ENCODE assay signal across 20 cellular contexts in genomic region chr3:43268636-43269035, GRCh38. TPM values are rescaled to one million over a fixed set of nuclear protein-coding genes. Genes with fewer than 3 reads are reported as not detected.
A peak's percentile ranks its signal among the peaks of the same experiment; 100 is the strongest.
DNase-seq lines count a peak whose midpoint lies in the region; ATAC-seq and TF ChIP-seq lines count a peak whose summit lies in the region.
"Had no signal": no experiment of that assay in that cellular context is flagged by ENCODE, and none has a peak within 500 bp of the region (broad histone marks: within the 10 kb centered on the region; RNA-seq: fewer than 3 reads in every experiment).

No MANE protein-coding gene starts in this region.

- no peaks in the 10 kb centered on the region for H3K27me3 ChIP-seq in RWPE2 (ENCODE audit: insufficient read depth, poor library complexity, severe bottlenecking)

- H3K36me3 Mint-ChIP-seq in activated CD8-positive, alpha-beta T cell treated with anti-CD3 and anti-CD28 coated beads for 36 hours (ENCODE audit: low read depth): no peaks in the 10 kb centered on the region
- no peaks in the 10 kb centered on the region for H3K36me3 Mint-ChIP-seq in activated CD8-positive, alpha-beta T cell treated with anti-CD3 and anti-CD28 coated beads, Interleukin-2, amount 10 ng/mL, durations not matched to agents 7 days and 5 days (ENCODE audit: low read depth)

- H3K27ac ChIP-seq in RWPE2 (ENCODE audit: poor library complexity, severe bottlenecking): no peak overlapping the region
- H3K27ac ChIP-seq: HL-60, RWPE1 had no signal

- no peaks in the 10 kb centered on the region for H3K9me3 ChIP-seq in RWPE2 (ENCODE audit: severe bottlenecking)

- peak; percentile 58 for ATAC-seq in activated CD8-positive, alpha-beta T cell treated with anti-CD3 and anti-CD28 coated beads for 36 hours
- no peak for ATAC-seq in activated CD8-positive, alpha-beta T cell treated with anti-CD3 and anti-CD28 coated beads, Interleukin-2, amount 10 ng/mL, durations not matched to agents 7 days and 5 days
- ATAC-seq in RWPE2 (ENCODE audit: low read depth) (peak; percentile 69), HG02852 (IDR thresholded peaks at IDR 0.05; ENCODE audit: unreplicated experiment) (no peak)
- ATAC-seq: HepG2, SK-N-SH treated with all-trans-retinoic acid at 6 μM for 48 hours had no signal

- H3K9me3 Mint-ChIP-seq in activated CD8-positive, alpha-beta T cell treated with anti-CD3 and anti-CD28 coated beads for 36 hours: no peaks in the 10 kb centered on the region
- no peaks in the 10 kb centered on the region for H3K9me3 Mint-ChIP-seq in activated CD8-positive, alpha-beta T cell treated with anti-CD3 and anti-CD28 coated beads, Interleukin-2, amount 10 ng/mL, durations not matched to agents 7 days and 5 days (ENCODE audit: insufficient read depth)
- H3K9me3 Mint-ChIP-seq: H9 had no signal

- H3K4me1 ChIP-seq in RWPE2 (ENCODE audit: insufficient read depth, poor library complexity, severe bottlenecking): no peaks in the 10 kb centered on the region

- H3K4me3 Mint-ChIP-seq in activated CD8-positive, alpha-beta T cell treated with anti-CD3 and anti-CD28 coated beads for 36 hours: no peak overlapping the region
- H3K4me3 Mint-ChIP-seq in activated CD8-positive, alpha-beta T cell treated with anti-CD3 and anti-CD28 coated beads, Interleukin-2, amount 10 ng/mL, durations not matched to agents 7 days and 5 days: no peak overlapping the region
- H3K4me3 Mint-ChIP-seq: B cell, H9 had no signal

- DNase-seq in activated CD8-positive, alpha-beta T cell treated with anti-CD3 and anti-CD28 coated beads for 36 hours: peak; percentile 28
- DNase-seq in activated CD8-positive, alpha-beta T cell treated with anti-CD3 and anti-CD28 coated beads, Interleukin-2, amount 10 ng/mL, durations not matched to agents 7 days and 5 days: no peak
- DNase-seq in ELR (ENCODE audit: low read depth) (peak; percentile 33), RWPE2 (ENCODE audit: low spot score) (no peak), fibroblast of the aortic adventitia (ENCODE audit: low read depth) (peak; percentile 25), SW480 (ENCODE audit: low spot score) (no peak)
- DNase-seq: DMS79 treated with DMSO at 0.1 percent for 48 hours, H9, KBM-7, NCI-H1092, NCI-H1436 treated with DMSO at 0.1 percent for 48 hours, NCI-H2029, NCI-H2227 treated with DMSO at 0.1 percent for 48 hours, NCI-H510A had no signal

- no peaks in the 10 kb centered on the region for H3K36me3 ChIP-seq in RWPE2 (ENCODE audit: low read depth)

- CTCF ChIA-PET in activated CD8-positive, alpha-beta T cell treated with anti-CD3 and anti-CD28 coated beads for 36 hours (lab: Charles Lee): interaction anchor here (1.1 kb wide), 1 partner anchor 14 kb away, joined by 3 read pairs; no protein-coding TSS in a partner anchor
- CTCF ChIA-PET in activated CD8-positive, alpha-beta T cell treated with anti-CD3 and anti-CD28 coated beads, Interleukin-2, amount 10 ng/mL, durations not matched to agents 7 days and 5 days (lab: Charles Lee): interaction anchor here (1.4 to 1.5 kb wide), 2 partner anchors 16 to 234 kb away, joined by 3 to 6 read pairs; no protein-coding TSS in a partner anchor

- POLR2A ChIA-PET in activated CD8-positive, alpha-beta T cell treated with anti-CD3 and anti-CD28 coated beads for 36 hours (lab: Charles Lee): no interaction called here
- POLR2A ChIA-PET in activated CD8-positive, alpha-beta T cell treated with anti-CD3 and anti-CD28 coated beads, Interleukin-2, amount 10 ng/mL, durations not matched to agents 7 days and 5 days (lab: Charles Lee): no interaction called here

- H3K27ac Mint-ChIP-seq in activated CD8-positive, alpha-beta T cell treated with anti-CD3 and anti-CD28 coated beads for 36 hours: no peak overlapping the region
- H3K27ac Mint-ChIP-seq in activated CD8-positive, alpha-beta T cell treated with anti-CD3 and anti-CD28 coated beads, Interleukin-2, amount 10 ng/mL, durations not matched to agents 7 days and 5 days: no peak overlapping the region
- H3K27ac Mint-ChIP-seq: B cell, H9 had no signal

- H3K4me1 Mint-ChIP-seq in activated CD8-positive, alpha-beta T cell treated with anti-CD3 and anti-CD28 coated beads for 36 hours (ENCODE audit: low read depth): peaks cover 4% of the 10 kb centered on the region
- H3K4me1 Mint-ChIP-seq in activated CD8-positive, alpha-beta T cell treated with anti-CD3 and anti-CD28 coated beads, Interleukin-2, amount 10 ng/mL, durations not matched to agents 7 days and 5 days (ENCODE audit: low read depth): no peaks in the 10 kb centered on the region
- H3K4me1 Mint-ChIP-seq: B cell, H9 had no signal

- no peaks in the 10 kb centered on the region for H3K27me3 Mint-ChIP-seq in activated CD8-positive, alpha-beta T cell treated with anti-CD3 and anti-CD28 coated beads for 36 hours
- no peaks in the 10 kb centered on the region for H3K27me3 Mint-ChIP-seq in activated CD8-positive, alpha-beta T cell treated with anti-CD3 and anti-CD28 coated beads, Interleukin-2, amount 10 ng/mL, durations not matched to agents 7 days and 5 days (ENCODE audit: low read depth)

- H3K4me3 ChIP-seq in RWPE2 (ENCODE audit: severe bottlenecking) (no peak overlapping the region), fibroblast of the aortic adventitia (ENCODE audit: low read depth, low read length) (no peak overlapping the region)

- intact Hi-C loops in activated CD8-positive, alpha-beta T cell treated with anti-CD3 and anti-CD28 coated beads for 36 hours (cut with micrococcal nuclease): no loop called here

- TF ChIP-seq CTCF in activated CD8-positive, alpha-beta T cell treated with anti-CD3 and anti-CD28 coated beads for 36 hours (IDR thresholded peaks at IDR 0.05): no peak
- TF ChIP-seq CTCF in RWPE2 (IDR thresholded peaks at IDR 0.05; ENCODE audit: poor library complexity, severe bottlenecking) (no peak), fibroblast of the aortic adventitia (IDR thresholded peaks at IDR 0.05; ENCODE audit: insufficient read depth, low read length) (no peak)

RNA-seq across cellular contexts. Expression of gene SNRK, which starts 17.7 kb away (rescaled TPM):
- total RNA-seq in activated CD8-positive, alpha-beta T cell treated with anti-CD3 and anti-CD28 coated beads for 36 hours: 10 to 100 TPM; 28.9 to 29.2 TPM
- 10 to 100 TPM; 55.5 to 55.7 TPM for total RNA-seq in activated CD8-positive, alpha-beta T cell treated with anti-CD3 and anti-CD28 coated beads, Interleukin-2, amount 10 ng/mL, durations not matched to agents 7 days and 5 days
- 17.3 and 24.9 TPM in 2 replicates for total RNA-seq in fibroblast of the aortic adventitia (ENCODE audit: low replicate concordance)

Comparison
In these comparisons a context has a peak if more than half of its experiments do, and no peak if none do; other contexts are left out.
1. ATAC-seq: peak in activated CD8-positive, alpha-beta T cell treated with anti-CD3 and anti-CD28 coated beads for 36 hours (single experiment) and RWPE2 (single experiment); none in activated CD8-positive, alpha-beta T cell treated with anti-CD3 and anti-CD28 coated beads, Interleukin-2, amount 10 ng/mL, durations not matched to agents 7 days and 5 days (single experiment) and HG02852 (single experiment).
2. DNase-seq: peak in activated CD8-positive, alpha-beta T cell treated with anti-CD3 and anti-CD28 coated beads for 36 hours (single experiment), ELR (single experiment) and fibroblast of the aortic adventitia (single experiment); none in activated CD8-positive, alpha-beta T cell treated with anti-CD3 and anti-CD28 coated beads, Interleukin-2, amount 10 ng/mL, durations not matched to agents 7 days and 5 days (single experiment), RWPE2 (single experiment) and SW480 (single experiment).